ENCODE assay signal across 8 cellular contexts in the genomic region with DNA sequence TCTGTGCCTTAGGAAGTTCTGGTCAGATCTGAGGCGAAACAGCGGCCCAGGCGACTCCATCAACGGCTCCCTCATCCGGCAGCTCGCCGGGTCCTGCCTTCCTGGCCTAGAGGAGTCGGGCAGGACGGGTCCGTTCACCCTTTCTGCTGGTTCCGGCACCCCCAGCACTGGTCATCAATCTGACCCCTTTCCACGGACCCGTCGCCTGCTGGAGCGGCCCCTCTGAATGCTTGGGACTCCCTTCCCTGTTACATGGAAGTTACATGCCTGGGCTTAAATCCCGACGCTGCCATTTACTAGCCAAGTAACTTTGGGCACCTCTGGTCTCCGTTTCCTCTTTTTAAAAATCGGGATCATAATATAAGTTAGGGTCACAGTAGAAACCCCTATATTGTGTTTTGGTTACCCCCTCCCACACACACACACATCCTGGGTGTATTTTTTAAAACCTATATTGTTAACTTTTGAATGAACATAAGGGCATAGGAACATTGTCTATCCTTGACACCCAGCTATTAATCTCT. TPM values are rescaled to one million over a fixed set of nuclear protein-coding genes. Genes with fewer than 3 reads are reported as not detected.
A peak's percentile ranks its signal among the peaks of the same experiment; 100 is the strongest.
DNase-seq lines count a peak whose midpoint lies in the region; ATAC-seq and TF ChIP-seq lines count a peak whose summit lies in the region.

No MANE protein-coding gene starts in this region.

- H3K9ac ChIP-seq in SK-N-MC (ENCODE audit: insufficient read length) (peak overlapping the region; percentile 73), skeletal muscle tissue (ENCODE audit: low read depth in 1 of 3, low read length in 3 of 3) (peak overlapping the region; percentile 90 to 95 (median 94))

- H3K27me3 ChIP-seq in ACC112 (ENCODE audit: insufficient read depth, low read length) (no peaks in the 10 kb centered on the region), skeletal muscle tissue (ENCODE audit: control insufficient read depth in 3 of 3, insufficient read depth in 3 of 3, low read length in 3 of 3) (no peaks in the 10 kb centered on the region)

- H3K4me3 ChIP-seq in ACC112 (ENCODE audit: low read depth, low read length) (peak overlapping the region; percentile 99), SK-N-MC (peak overlapping the region; percentile 86), fibroblast of villous mesenchyme (ENCODE audit: low read depth, low read length) (peak overlapping the region; percentile 98), skeletal muscle tissue (ENCODE audit: low read length in 3 of 3) (peak overlapping the region; percentile 92 to 99 (median 93))

- TF ChIP-seq CTCF in fibroblast of villous mesenchyme (IDR thresholded peaks at IDR 0.05; ENCODE audit: insufficient read depth, low read depth, low read length), result no peak

- H3K79me2 ChIP-seq in ACC112 (ENCODE audit: control insufficient read depth, insufficient read depth, low read length, unreplicated experiment), result peaks cover 42% of the 10 kb centered on the region

- no peaks in the 10 kb centered on the region for H3K9me3 ChIP-seq in SK-N-MC (ENCODE audit: low read depth, low read length)
- H3K9me3 ChIP-seq in skeletal muscle tissue (ENCODE audit: control insufficient read depth in 3 of 3, low read length in 3 of 3), result no peaks in the 10 kb centered on the region

- peaks cover 4% of the 10 kb centered on the region for H3K36me3 ChIP-seq in ACC112 (ENCODE audit: insufficient read depth, low read length)
- H3K36me3 ChIP-seq in SK-N-MC (ENCODE audit: insufficient read depth, low read length), result peaks cover 8% of the 10 kb centered on the region
- H3K36me3 ChIP-seq in skeletal muscle tissue (ENCODE audit: control insufficient read depth in 3 of 3, insufficient read depth in 3 of 3, low read length in 3 of 3), result no peaks in the 10 kb centered on the region

- H3K4me1 ChIP-seq in ACC112 (ENCODE audit: control insufficient read depth, insufficient read depth, low read length, unreplicated experiment) (peaks cover 15% of the 10 kb centered on the region), skeletal muscle tissue (ENCODE audit: control insufficient read depth in 3 of 3, insufficient read depth in 3 of 3, low read length in 3 of 3) (peaks cover 15 to 22% (median 19%) of the 10 kb centered on the region in 3 donors)

- ATAC-seq in GM21717 (IDR thresholded peaks at IDR 0.05; ENCODE audit: unreplicated experiment), result peak; percentile 17
- no peak for ATAC-seq in GM21360 (IDR thresholded peaks at IDR 0.05; ENCODE audit: unreplicated experiment)
- ATAC-seq in HG03457 (IDR thresholded peaks at IDR 0.05; ENCODE audit: unreplicated experiment), result no peak

- H2AFZ ChIP-seq in ACC112 (ENCODE audit: low read length, unreplicated experiment), result peak overlapping the region; percentile 33

- DNase-seq in SK-N-MC (ENCODE audit: low read depth, low spot score) (no peak), fibroblast of villous mesenchyme (ENCODE audit: low read depth) (no peak), kidney glomerular epithelial cell (lab: John Stamatoyannopoulos, UW) (no peak)

- H3K27ac ChIP-seq in ACC112 (ENCODE audit: low read depth, low read length) (peak overlapping the region; percentile 45), SK-N-MC (no peak overlapping the region), skeletal muscle tissue (ENCODE audit: low read depth, low read length) (peak overlapping the region; percentile 95)

RNA-seq across cellular contexts. Expression of a gene that starts 0.6 kb away (rescaled TPM):
- total RNA-seq in fibroblast of villous mesenchyme (18.1 and 20.3 TPM in 2 replicates), skeletal muscle tissue (12.5 TPM)

RNA-seq across cellular contexts. Expression of a gene that starts 26.7 kb away (rescaled TPM):
- total RNA-seq in fibroblast of villous mesenchyme, result 3.9 and 4.8 TPM in 2 replicates
- total RNA-seq in skeletal muscle tissue, result 13.0 TPM
